Comparison of ENCODE assay signal across 34 cellular contexts in genomic region chr9:71472400-71472799, GRCh38.
"Had no signal": no experiment of that assay in that cellular context is flagged by ENCODE, and none has a peak within 500 bp of the region (broad histone marks: within the 10 kb centered on the region; RNA-seq: fewer than 3 reads in every experiment).

No MANE protein-coding gene starts in this region.

- DNase-seq: activated B cell treated with CpG ODN at 0.5 μM for 24 hours; activated CD4-positive, alpha-beta memory T cell treated with anti-CD3 and anti-CD28 coated beads, Interleukin-2, amount 10 ng/mL, durations not matched to agents 7 days and 5 days; activated CD4-positive, alpha-beta T cell treated with anti-CD3 and anti-CD28 coated beads for 1 hour; activated CD4-positive, alpha-beta T cell treated with anti-CD3 and anti-CD28 coated beads for 48 hours; activated CD8-positive, alpha-beta memory T cell treated with anti-CD3 and anti-CD28 coated beads for 24 hours; activated CD8-positive, alpha-beta memory T cell treated with anti-CD3 and anti-CD28 coated beads, Interleukin-2, amount 10 ng/mL, durations not matched to agents 7 days and 5 days; activated CD8-positive, alpha-beta memory T cell treated with anti-CD3 and anti-CD28 coated beads, Interleukin-2, amount 50 U/mL, for 48 hours; activated effector memory CD4-positive, alpha-beta T cell treated with anti-CD3 and anti-CD28 coated beads, Interleukin-2, amount 50 U/mL, for 16 hours; activated naive CD4-positive, alpha-beta T cell; activated naive CD4-positive, alpha-beta T cell treated with anti-CD3 and anti-CD28 coated beads, Interleukin-2, amount 50 U/mL, for 16 hours; activated naive CD8-positive, alpha-beta T cell treated with anti-CD3 and anti-CD28 coated beads for 36 hours; activated T-cell treated with anti-CD3 and anti-CD28 coated beads, Interleukin-2, amount 50 U/mL, for 48 hours; amniotic stem cell; aorta; brain microvascular endothelial cell; Kasumi-1; KG1; MG63; NCI-H1092; NCI-H1436 treated with DMSO at 0.1 percent for 48 hours; NCI-H1694 treated with DMSO at 0.1 percent for 48 hours; NCI-H2029; NCI-H510A; NCI-H526; NCI-H748 treated with DMSO at 0.1 percent for 48 hours; NK-92 treated with Interleukin-12 subunit alpha and Interleukin-12 subunit beta, amount 100 ng/mL, for 24 hours; PC-9; Right ventricle myocardium superior; SW 1271; T-helper 1 cell; T-helper 2 cell; T-helper 9 cell had no signal

- H3K27ac Mint-ChIP-seq: activated B cell treated with CpG ODN at 0.5 μM for 24 hours; activated CD4-positive, alpha-beta memory T cell treated with anti-CD3 and anti-CD28 coated beads, Interleukin-2, amount 10 ng/mL, durations not matched to agents 7 days and 5 days; activated CD8-positive, alpha-beta memory T cell treated with anti-CD3 and anti-CD28 coated beads, Interleukin-2, amount 10 ng/mL, durations not matched to agents 7 days and 5 days; activated naive CD8-positive, alpha-beta T cell treated with anti-CD3 and anti-CD28 coated beads for 36 hours had no signal

- H2AFZ ChIP-seq: PC-9 had no signal

- H3K4me2 ChIP-seq: PC-9 had no signal

- H3K9me3 ChIP-seq: MG63 had no signal

- H3K4me1 Mint-ChIP-seq: activated B cell treated with CpG ODN at 0.5 μM for 24 hours; activated CD4-positive, alpha-beta memory T cell treated with anti-CD3 and anti-CD28 coated beads, Interleukin-2, amount 10 ng/mL, durations not matched to agents 7 days and 5 days; activated CD8-positive, alpha-beta memory T cell treated with anti-CD3 and anti-CD28 coated beads, Interleukin-2, amount 10 ng/mL, durations not matched to agents 7 days and 5 days; activated naive CD8-positive, alpha-beta T cell treated with anti-CD3 and anti-CD28 coated beads for 36 hours had no signal

- H3K9me3 Mint-ChIP-seq: activated CD4-positive, alpha-beta memory T cell treated with anti-CD3 and anti-CD28 coated beads, Interleukin-2, amount 10 ng/mL, durations not matched to agents 7 days and 5 days; activated naive CD8-positive, alpha-beta T cell treated with anti-CD3 and anti-CD28 coated beads for 36 hours had no signal

- H3K27ac ChIP-seq: brain microvascular endothelial cell, PC-9, RWPE1, VCaP had no signal

- H3K36me3 Mint-ChIP-seq: activated CD8-positive, alpha-beta memory T cell treated with anti-CD3 and anti-CD28 coated beads, Interleukin-2, amount 10 ng/mL, durations not matched to agents 7 days and 5 days; activated naive CD8-positive, alpha-beta T cell treated with anti-CD3 and anti-CD28 coated beads for 36 hours had no signal

- H3K4me3 Mint-ChIP-seq: activated B cell treated with CpG ODN at 0.5 μM for 24 hours; activated CD4-positive, alpha-beta memory T cell treated with anti-CD3 and anti-CD28 coated beads, Interleukin-2, amount 10 ng/mL, durations not matched to agents 7 days and 5 days; activated CD8-positive, alpha-beta memory T cell treated with anti-CD3 and anti-CD28 coated beads, Interleukin-2, amount 10 ng/mL, durations not matched to agents 7 days and 5 days; activated naive CD8-positive, alpha-beta T cell treated with anti-CD3 and anti-CD28 coated beads for 36 hours had no signal

- H3K27me3 ChIP-seq: brain microvascular endothelial cell, MG63 had no signal

- ATAC-seq: activated CD8-positive, alpha-beta memory T cell treated with anti-CD3 and anti-CD28 coated beads, Interleukin-2, amount 10 ng/mL, durations not matched to agents 7 days and 5 days had no signal

- H3K36me3 ChIP-seq: brain microvascular endothelial cell, MG63 had no signal

- H3K4me3 ChIP-seq: MG63, PC-9 had no signal
